In the genomic region with DNA sequence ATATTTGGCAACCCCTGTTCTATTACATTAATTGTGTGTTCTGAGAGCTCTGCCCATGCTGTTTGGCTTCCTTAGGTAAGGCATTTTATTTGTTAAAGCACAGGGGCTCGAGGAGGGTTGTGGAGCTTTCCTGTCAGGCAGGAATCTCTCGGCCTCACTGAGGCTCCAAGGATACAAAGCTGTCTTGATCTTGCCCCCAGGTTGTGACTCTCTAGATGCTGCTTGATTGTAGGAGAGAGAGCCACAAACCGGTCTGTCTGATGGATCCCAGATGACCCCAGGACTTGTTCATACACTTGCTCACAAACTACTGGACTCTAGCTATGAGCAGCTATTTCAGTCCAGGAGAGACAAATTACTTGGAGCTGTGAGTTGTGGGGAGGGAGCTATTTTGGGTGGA, we compare ENCODE assay signal across 15 cellular contexts.
DNase-seq lines count a peak whose midpoint lies in the region; ATAC-seq and TF ChIP-seq lines count a peak whose summit lies in the region.
"Had no signal": no experiment of that assay in that cellular context is flagged by ENCODE, and none has a peak within 500 bp of the region (broad histone marks: within the 10 kb centered on the region; RNA-seq: fewer than 3 reads in every experiment).

No MANE protein-coding gene starts in this region.

- WGBS in esophagus muscularis mucosa = 79% methylated on average over 3 of the region's 3 CpGs
- WGBS in body of pancreas, 2 donors = 63 to 85% methylated on average over 3 of the region's 3 CpGs

- no peaks in the 10 kb centered on the region for H3K36me3 Mint-ChIP-seq in GM23338 (ENCODE audit: low read depth)
- no peaks in the 10 kb centered on the region for H3K36me3 Mint-ChIP-seq in osteocyte (ENCODE audit: unreplicated experiment)

- no peaks in the 10 kb centered on the region for H3F3A ChIP-seq in GM23338 (replicated peaks; ENCODE audit: low read depth)

- intact Hi-C loops in esophagus muscularis mucosa (cut with DNase I) (no loop called here), body of pancreas (cut with DNase I) (no loop called here)

- H2AFZ ChIP-seq in GM23338 = 0 out of 2 replicates have a peak overlapping the region, but pooled peaks have one; percentile 7

- H3K4me3 Mint-ChIP-seq in GM23338 (no peak overlapping the region), osteocyte (ENCODE audit: unreplicated experiment) (no peak overlapping the region)
- H3K4me3 Mint-ChIP-seq: CD4-positive, alpha-beta T cell; H9; IgD-negative memory B cell had no signal

- TF ChIP-seq POLR2A in esophagus muscularis mucosa (IDR thresholded peaks at IDR 0.05; ENCODE audit: low read depth) (no peak), body of pancreas (IDR thresholded peaks at IDR 0.05) (no peak)

- H3K27ac ChIP-seq in GM23338 (ENCODE audit: low read depth) = no peak overlapping the region
- no peak overlapping the region for H3K27ac ChIP-seq in esophagus muscularis mucosa (replicated peaks in 1 of 4)
- no peak overlapping the region for H3K27ac ChIP-seq in body of pancreas
- H3K27ac ChIP-seq: C4-2B had no signal

- no peaks in the 10 kb centered on the region for H3K9me2 ChIP-seq in GM23338 (ENCODE audit: insufficient read depth)

- peaks cover 0 to 15% (median 0%) of the 10 kb centered on the region in 4 donors for H3K9me3 ChIP-seq in esophagus muscularis mucosa
- no peaks in the 10 kb centered on the region for H3K9me3 ChIP-seq in body of pancreas
- H3K9me3 ChIP-seq: Caco-2 had no signal

- no peaks in the 10 kb centered on the region for H4K20me1 ChIP-seq in GM23338 (replicated peaks; ENCODE audit: insufficient read depth)

- H3K4me1 Mint-ChIP-seq in GM23338 = no peaks in the 10 kb centered on the region
- peaks cover 5% of the 10 kb centered on the region for H3K4me1 Mint-ChIP-seq in osteocyte (ENCODE audit: unreplicated experiment)
- H3K4me1 Mint-ChIP-seq: H9, IgD-negative memory B cell had no signal

- H3K27ac Mint-ChIP-seq in GM23338 (no peak overlapping the region), osteocyte (ENCODE audit: unreplicated experiment) (no peak overlapping the region)
- H3K27ac Mint-ChIP-seq: CD4-positive, alpha-beta T cell; H9; IgD-negative memory B cell had no signal

- TF ChIP-seq EP300 in esophagus muscularis mucosa (IDR thresholded peaks at IDR 0.05) = no peak

- ATAC-seq in GM23338 (no peak), body of pancreas (no peak)
- ATAC-seq: HepG2 had no signal

- H3K36me3 ChIP-seq in GM23338 (ENCODE audit: insufficient read depth) = no peaks in the 10 kb centered on the region
- no peaks in the 10 kb centered on the region for H3K36me3 ChIP-seq in esophagus muscularis mucosa
- H3K36me3 ChIP-seq in body of pancreas (replicated peaks in 1 of 2; ENCODE audit: insufficient read depth in 1 of 2, low read depth in 2 of 2) = no peaks in the 10 kb centered on the region

- H3K4me1 ChIP-seq in GM23338 (ENCODE audit: insufficient read depth) (no peaks in the 10 kb centered on the region), esophagus muscularis mucosa (no peaks in the 10 kb centered on the region), body of pancreas (no peaks in the 10 kb centered on the region)
- H3K4me1 ChIP-seq: Caco-2 had no signal

- no peak for TF ChIP-seq CTCF in GM23338 (conservative IDR thresholded peaks at IDR 0.05; ENCODE audit: low read depth in 2 of 2)
- TF ChIP-seq CTCF in esophagus muscularis mucosa (IDR thresholded peaks at IDR 0.05) = no peak
- TF ChIP-seq CTCF in osteocyte (IDR thresholded peaks at IDR 0.05) = no peak
- TF ChIP-seq CTCF in body of pancreas (IDR thresholded peaks at IDR 0.05) = no peak

- H3K4me2 ChIP-seq in GM23338 = no peak overlapping the region

- H3K9me3 Mint-ChIP-seq in GM23338 (peaks cover 9% of the 10 kb centered on the region; the same call in 1 of the 3 replicates), osteocyte (ENCODE audit: unreplicated experiment) (peaks cover 10% of the 10 kb centered on the region)

- DNase-seq in ELF-1 (ENCODE audit: low read depth, low spot score) (peak; percentile 51), GM23338 (ENCODE audit: low spot score) (no peak), esophagus muscularis mucosa (ENCODE audit: extremely low spot score) (peak; percentile 53), osteocyte (ENCODE audit: extremely low spot score, unreplicated experiment) (peak; percentile 44), body of pancreas (no peak), NOMO-1 (lab: John Stamatoyannopoulos, UW; ENCODE audit: unreplicated experiment in 2 of 2) (no peak)
- no peak for DNase-seq in stimulated activated CD4-positive, alpha-beta T cell treated with anti-CD3 and anti-CD28 coated beads, Interleukin-2, amount 100 ng/mL, for 24 hours
- DNase-seq: AML-193; Caco-2; CD4-positive, alpha-beta T cell; GDM1; H9 had no signal

- H3K27me3 Mint-ChIP-seq in GM23338 (ENCODE audit: insufficient read depth, low read depth, poor library complexity) = no peaks in the 10 kb centered on the region
- H3K27me3 Mint-ChIP-seq in osteocyte (ENCODE audit: unreplicated experiment) = peaks cover 17% of the 10 kb centered on the region

- no peaks in the 10 kb centered on the region for H3K27me3 ChIP-seq in GM23338 (ENCODE audit: insufficient read depth)
- H3K27me3 ChIP-seq in esophagus muscularis mucosa = no peaks in the 10 kb centered on the region
- H3K27me3 ChIP-seq in body of pancreas = no peaks in the 10 kb centered on the region

- no peaks in the 10 kb centered on the region for H3K79me2 ChIP-seq in GM23338 (replicated peaks; ENCODE audit: insufficient read depth)

- H3K4me3 ChIP-seq in GM23338 (no peak overlapping the region), esophagus muscularis mucosa (no peak overlapping the region), body of pancreas (no peak overlapping the region)

TF ChIP-seq in GM23338, 12 proteins besides CTCF, POLR2A, EP300 and RAD21:
- TF ChIP-seq JUNB (IDR thresholded peaks at IDR 0.05; ENCODE audit: unreplicated experiment) (no peak), POLR2AphosphoS5 (IDR thresholded peaks at IDR 0.05; ENCODE audit: low read depth) (no peak), NANOG (IDR thresholded peaks at IDR 0.05; ENCODE audit: borderline replicate concordance) (no peak), ZNF331 (CRISPR knock-in tag; IDR thresholded peaks at IDR 0.05; ENCODE audit: low read depth) (no peak), ZNF114 (CRISPR knock-in tag; IDR thresholded peaks at IDR 0.05) (no peak), STAT1 (IDR thresholded peaks at IDR 0.05; ENCODE audit: unreplicated experiment) (no peak), EZH2 (IDR thresholded peaks at IDR 0.05; ENCODE audit: low read depth, unreplicated experiment) (no peak), EZH2phosphoT487 (IDR thresholded peaks at IDR 0.05; ENCODE audit: unreplicated experiment) (no peak)
- TF ChIP-seq, protein P1, sequence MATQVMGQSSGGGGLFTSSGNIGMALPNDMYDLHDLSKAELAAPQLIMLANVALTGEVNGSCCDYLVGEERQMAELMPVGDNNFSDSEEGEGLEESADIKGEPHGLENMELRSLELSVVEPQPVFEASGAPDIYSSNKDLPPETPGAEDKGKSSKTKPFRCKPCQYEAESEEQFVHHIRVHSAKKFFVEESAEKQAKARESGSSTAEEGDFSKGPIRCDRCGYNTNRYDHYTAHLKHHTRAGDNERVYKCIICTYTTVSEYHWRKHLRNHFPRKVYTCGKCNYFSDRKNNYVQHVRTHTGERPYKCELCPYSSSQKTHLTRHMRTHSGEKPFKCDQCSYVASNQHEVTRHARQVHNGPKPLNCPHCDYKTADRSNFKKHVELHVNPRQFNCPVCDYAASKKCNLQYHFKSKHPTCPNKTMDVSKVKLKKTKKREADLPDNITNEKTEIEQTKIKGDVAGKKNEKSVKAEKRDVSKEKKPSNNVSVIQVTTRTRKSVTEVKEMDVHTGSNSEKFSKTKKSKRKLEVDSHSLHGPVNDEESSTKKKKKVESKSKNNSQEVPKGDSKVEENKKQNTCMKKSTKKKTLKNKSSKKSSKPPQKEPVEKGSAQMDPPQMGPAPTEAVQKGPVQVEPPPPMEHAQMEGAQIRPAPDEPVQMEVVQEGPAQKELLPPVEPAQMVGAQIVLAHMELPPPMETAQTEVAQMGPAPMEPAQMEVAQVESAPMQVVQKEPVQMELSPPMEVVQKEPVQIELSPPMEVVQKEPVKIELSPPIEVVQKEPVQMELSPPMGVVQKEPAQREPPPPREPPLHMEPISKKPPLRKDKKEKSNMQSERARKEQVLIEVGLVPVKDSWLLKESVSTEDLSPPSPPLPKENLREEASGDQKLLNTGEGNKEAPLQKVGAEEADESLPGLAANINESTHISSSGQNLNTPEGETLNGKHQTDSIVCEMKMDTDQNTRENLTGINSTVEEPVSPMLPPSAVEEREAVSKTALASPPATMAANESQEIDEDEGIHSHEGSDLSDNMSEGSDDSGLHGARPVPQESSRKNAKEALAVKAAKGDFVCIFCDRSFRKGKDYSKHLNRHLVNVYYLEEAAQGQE (IDR thresholded peaks at IDR 0.05; ENCODE audit: unreplicated experiment) = no peak
- TF ChIP-seq, protein P2, sequence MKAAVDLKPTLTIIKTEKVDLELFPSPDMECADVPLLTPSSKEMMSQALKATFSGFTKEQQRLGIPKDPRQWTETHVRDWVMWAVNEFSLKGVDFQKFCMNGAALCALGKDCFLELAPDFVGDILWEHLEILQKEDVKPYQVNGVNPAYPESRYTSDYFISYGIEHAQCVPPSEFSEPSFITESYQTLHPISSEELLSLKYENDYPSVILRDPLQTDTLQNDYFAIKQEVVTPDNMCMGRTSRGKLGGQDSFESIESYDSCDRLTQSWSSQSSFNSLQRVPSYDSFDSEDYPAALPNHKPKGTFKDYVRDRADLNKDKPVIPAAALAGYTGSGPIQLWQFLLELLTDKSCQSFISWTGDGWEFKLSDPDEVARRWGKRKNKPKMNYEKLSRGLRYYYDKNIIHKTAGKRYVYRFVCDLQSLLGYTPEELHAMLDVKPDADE (IDR thresholded peaks at IDR 0.05) = no peak
TF ChIP-seq in GM23338: peak in this region for 0.

Comparison
In these comparisons a context has a peak if more than half of its experiments do, and no peak if none do; other contexts are left out.
1. DNase-seq: peak in ELF-1 (single experiment), esophagus muscularis mucosa (single experiment) and osteocyte (single experiment); none in GM23338 (single experiment), body of pancreas (0 of 4), stimulated activated CD4-positive, alpha-beta T cell treated with anti-CD3 and anti-CD28 coated beads, Interleukin-2, amount 100 ng/mL, for 24 hours (0 of 2) and NOMO-1 (0 of 2).